In genomic region chr3:62554264-62554799, GRCh38 we compare ENCODE assay signal across 10 cellular contexts.
DNase-seq lines count a peak whose midpoint lies in the region; ATAC-seq, FAIRE-seq and TF ChIP-seq lines count a peak whose summit lies in the region.
"Had no signal": no experiment of that assay in that cellular context is flagged by ENCODE, and none has a peak within 500 bp of the region (broad histone marks: within the 10 kb centered on the region; RNA-seq: fewer than 3 reads in every experiment).

No MANE protein-coding gene starts in this region.

- intact Hi-C loops in PC-3 (cut with micrococcal nuclease), result no loop called here

- no peak overlapping the region for H2AFZ ChIP-seq in PC-3 (ENCODE audit: low read length)

- peaks cover 0 to 4% of the 10 kb centered on the region in 2 donors for H3K27me3 Mint-ChIP-seq in natural killer cell treated with Interleukin-12 subunit alpha and Interleukin-12 subunit beta and Interleukin-15 and Interleukin-18, amount 100 ng/mL, for 72 hours

- H3K27ac ChIP-seq in PC-3 (ENCODE audit: low read length), result no peak overlapping the region
- H3K27ac ChIP-seq: epithelial cell of prostate had no signal

- no peak overlapping the region for H3K27ac Mint-ChIP-seq in natural killer cell treated with Interleukin-12 subunit alpha and Interleukin-12 subunit beta and Interleukin-15 and Interleukin-18, amount 100 ng/mL, for 72 hours

- H3K4me3 Mint-ChIP-seq in natural killer cell treated with Interleukin-12 subunit alpha and Interleukin-12 subunit beta and Interleukin-15 and Interleukin-18, amount 100 ng/mL, for 72 hours, result no peak overlapping the region

- H3K4me3 ChIP-seq in PC-3 (ENCODE audit: low read length) (no peak overlapping the region), fibroblast of mammary gland (ENCODE audit: control insufficient read depth, low read depth, low read length) (no peak overlapping the region)

- peaks cover 12% of the 10 kb centered on the region for H3K9me3 Mint-ChIP-seq in natural killer cell treated with Interleukin-12 subunit alpha and Interleukin-12 subunit beta and Interleukin-15 and Interleukin-18, amount 100 ng/mL, for 72 hours

- POLR2A ChIA-PET in PC-3 (lab: Charles Lee; ENCODE audit: unreplicated experiment), result no interaction called here

- H3K9ac ChIP-seq in PC-3 (ENCODE audit: low read length), result no peak overlapping the region

- DNase-seq in ACHN (peak; percentile 13), PC-3 (peak; percentile 35), fibroblast of mammary gland (ENCODE audit: low read depth) (peak; percentile 38), GM13976 (ENCODE audit: low spot score) (no peak), GM19239 (ENCODE audit: insufficient read length, low spot score) (no peak)
- DNase-seq in natural killer cell treated with Interleukin-12 subunit alpha and Interleukin-12 subunit beta and Interleukin-15 and Interleukin-18, amount 100 ng/mL, for 72 hours (ENCODE audit: low spot score), result no peak
- DNase-seq in stimulated activated naive CD8-positive, alpha-beta T cell treated with anti-CD3 and anti-CD28 coated beads, Interleukin-15, Interleukin-2, amounts not matched to agents 100 U/mL and 50 U/mL, for 24 hours, result no peak
- DNase-seq: NCI-H2081 treated with DMSO at 0.1 percent for 48 hours had no signal

- no peaks in the 10 kb centered on the region for H3K9me2 ChIP-seq in PC-3 (replicated peaks; ENCODE audit: low read length)

- peak; percentile 77 for ATAC-seq in PC-3
- no peak for ATAC-seq in natural killer cell treated with Interleukin-12 subunit alpha and Interleukin-12 subunit beta and Interleukin-15 and Interleukin-18, amount 100 ng/mL, for 72 hours
- ATAC-seq in stimulated activated naive CD8-positive, alpha-beta T cell treated with anti-CD3 and anti-CD28 coated beads, Interleukin-15, Interleukin-2, amounts not matched to agents 100 U/mL and 50 U/mL, for 24 hours, result no peak

- no peak overlapping the region for H3K4me2 ChIP-seq in PC-3 (ENCODE audit: low read length)

- no peak for FAIRE-seq in GM19239 (lab: Jason Lieb, UNC)

- no TSS peak for BruUV-seq in PC-3 (replicated peaks; lab: Mats Ljungman, UMichigan)

- H3K9me3 ChIP-seq in PC-3 (ENCODE audit: low read length), result no peaks in the 10 kb centered on the region

- peaks cover 2% of the 10 kb centered on the region; the same call in 1 of the 2 replicates for H3K27me3 ChIP-seq in PC-3 (ENCODE audit: low read length)

- H3K79me2 ChIP-seq in PC-3 (ENCODE audit: low read length), result no peaks in the 10 kb centered on the region

- no peaks in the 10 kb centered on the region for H3F3A ChIP-seq in PC-3 (ENCODE audit: low read length, unreplicated experiment)

- no peaks in the 10 kb centered on the region for H3K4me1 Mint-ChIP-seq in natural killer cell treated with Interleukin-12 subunit alpha and Interleukin-12 subunit beta and Interleukin-15 and Interleukin-18, amount 100 ng/mL, for 72 hours (ENCODE audit: low read depth in 2 of 2)

- CTCF ChIA-PET in PC-3 (lab: Charles Lee), result interaction anchor here (0.9 kb wide), 1 partner anchor 50 kb away, joined by 3 read pairs; no protein-coding TSS in a partner anchor

- TF ChIP-seq CTCF in GM12874 (IDR thresholded peaks at IDR 0.05; ENCODE audit: insufficient read depth, low read depth, low read length), result 0 out of 2 replicates have a peak, but pooled peaks have one; percentile 10
- TF ChIP-seq CTCF in PC-3 (conservative IDR thresholded peaks at IDR 0.05; ENCODE audit: low read depth, low read length), result peak; percentile 41; the same call in 1 of the 2 replicates
- peak; percentile 48 for TF ChIP-seq CTCF in fibroblast of mammary gland (conservative IDR thresholded peaks at IDR 0.05; ENCODE audit: control insufficient read depth, insufficient read depth, low read depth, low read length)
- no peak for TF ChIP-seq CTCF in GM13976 (IDR thresholded peaks at IDR 0.05; ENCODE audit: borderline replicate concordance, control extremely low read depth, extremely low read depth, insufficient read depth, missing control alignments)

- H3K36me3 ChIP-seq in PC-3 (ENCODE audit: low read depth, low read length), result no peaks in the 10 kb centered on the region

- peaks cover 10% of the 10 kb centered on the region for H3K36me3 Mint-ChIP-seq in natural killer cell treated with Interleukin-12 subunit alpha and Interleukin-12 subunit beta and Interleukin-15 and Interleukin-18, amount 100 ng/mL, for 72 hours

- in situ Hi-C loops in ACHN (cut with HindIII; ENCODE audit: low pct_ligation_motif_present, low pct_unique_long_range_greater_than_20kb, low sequenced_read_pairs) (no loop called here), GM13976 (cut with MboI; ENCODE audit: low sequenced_read_pairs, unreplicated experiment) (no loop called here)

- no peaks in the 10 kb centered on the region for H3K4me1 ChIP-seq in PC-3 (ENCODE audit: insufficient read depth, low read length)

- no peaks in the 10 kb centered on the region for H4K20me1 ChIP-seq in PC-3 (ENCODE audit: low read length)

Comparison
In these comparisons a context has a peak if more than half of its experiments do, and no peak if none do; other contexts are left out.
1. DNase-seq: peak in ACHN (single experiment), PC-3 (single experiment) and fibroblast of mammary gland (single experiment); none in GM13976 (single experiment), GM19239 (single experiment), natural killer cell treated with Interleukin-12 subunit alpha and Interleukin-12 subunit beta and Interleukin-15 and Interleukin-18, amount 100 ng/mL, for 72 hours (single experiment) and stimulated activated naive CD8-positive, alpha-beta T cell treated with anti-CD3 and anti-CD28 coated beads, Interleukin-15, Interleukin-2, amounts not matched to agents 100 U/mL and 50 U/mL, for 24 hours (single experiment).